In the genomic region with DNA sequence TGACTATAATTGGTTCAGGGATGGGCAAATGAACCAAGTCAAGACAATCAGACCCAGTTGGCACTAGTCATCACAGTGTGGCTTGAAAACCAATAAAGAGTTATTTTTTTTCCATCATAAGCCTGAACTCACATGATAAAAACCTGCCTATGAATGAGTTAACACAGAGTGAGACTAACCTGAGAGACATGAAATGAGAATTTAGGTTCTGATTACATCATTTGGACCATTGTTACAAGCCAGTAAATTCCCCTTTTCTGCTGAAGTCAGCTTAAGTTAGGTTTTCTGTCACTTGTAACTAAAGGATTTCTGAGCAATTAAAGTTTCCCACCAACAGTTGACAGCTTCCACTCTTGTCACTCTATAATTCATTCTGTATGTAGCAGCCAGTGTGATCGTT, we compare ENCODE assay signal across 1 cellular context.
TF ChIP-seq lines count a peak whose summit lies in the region.

No MANE protein-coding gene starts in this region.

TF ChIP-seq in endothelial cell of umbilical vein, 7 proteins besides CTCF, POLR2A, EP300 and RAD21 (continued from another document):
- TF ChIP-seq FOS (IDR thresholded peaks at IDR 0.05; ENCODE audit: borderline replicate concordance, insufficient read depth, low read length) (no peak), POLR2AphosphoS5 (IDR thresholded peaks at IDR 0.05; ENCODE audit: insufficient read depth, low read depth, low read length) (no peak), GATA2 (IDR thresholded peaks at IDR 0.05; ENCODE audit: insufficient read depth, insufficient read length, low read depth, low read length) (no peak)
- TF ChIP-seq, protein P1, sequence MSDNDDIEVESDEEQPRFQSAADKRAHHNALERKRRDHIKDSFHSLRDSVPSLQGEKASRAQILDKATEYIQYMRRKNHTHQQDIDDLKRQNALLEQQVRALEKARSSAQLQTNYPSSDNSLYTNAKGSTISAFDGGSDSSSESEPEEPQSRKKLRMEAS (IDR thresholded peaks at IDR 0.05; ENCODE audit: insufficient read depth, insufficient read length) = no peak
